Comparison of ENCODE assay signal across 15 cellular contexts in the genomic region with DNA sequence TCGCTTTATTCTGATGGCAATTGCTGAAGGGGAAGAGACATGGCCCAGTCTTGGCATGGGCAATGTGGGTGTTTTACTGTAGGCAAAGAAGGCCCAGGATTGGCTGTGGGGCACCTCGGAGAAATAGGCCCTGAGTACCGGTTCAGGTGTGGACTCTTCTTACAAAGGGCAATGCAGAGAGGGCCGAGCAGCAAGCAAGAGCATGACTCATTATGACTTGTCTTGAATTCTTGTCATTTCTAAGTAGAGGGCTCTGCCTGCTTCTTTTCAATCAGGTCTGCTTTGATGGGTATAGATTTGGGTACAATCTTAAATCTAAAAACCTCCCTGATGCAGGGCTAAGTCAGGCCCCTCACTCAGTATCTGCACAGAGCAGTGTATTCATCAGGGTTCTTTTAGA. TPM values are rescaled to one million over a fixed set of nuclear protein-coding genes. Genes with fewer than 3 reads are reported as not detected.
A peak's percentile ranks its signal among the peaks of the same experiment; 100 is the strongest.
DNase-seq lines count a peak whose midpoint lies in the region; ATAC-seq and TF ChIP-seq lines count a peak whose summit lies in the region.
"Had no signal": no experiment of that assay in that cellular context is flagged by ENCODE, and none has a peak within 500 bp of the region (broad histone marks: within the 10 kb centered on the region; RNA-seq: fewer than 3 reads in every experiment).

No MANE protein-coding gene starts in this region.

- ATAC-seq in GM19324 (IDR thresholded peaks at IDR 0.05; ENCODE audit: low FRiP score, unreplicated experiment) (no peak), GM21737 (IDR thresholded peaks at IDR 0.05; ENCODE audit: unreplicated experiment) (no peak)

- H3K4me1 ChIP-seq in right atrium auricular region: no peaks in the 10 kb centered on the region
- peaks cover 4 to 11% of the 10 kb centered on the region in 2 experiments; a peak in 2 of 4 replicates for H3K4me1 ChIP-seq in SK-N-SH (ENCODE audit: control insufficient read depth in 1 of 2, insufficient read depth in 2 of 2, low read depth in 1 of 2, low read length in 1 of 2)
- H3K4me1 ChIP-seq in vagina: no peaks in the 10 kb centered on the region
- H3K4me1 ChIP-seq: Caco-2, parathyroid adenoma had no signal

- H3F3A ChIP-seq in SK-N-SH (replicated peaks; ENCODE audit: insufficient read depth): peaks cover 7% of the 10 kb centered on the region

- H3K4me3 ChIP-seq in right atrium auricular region (no peak overlapping the region), SK-N-SH (ENCODE audit: low read depth in 2 of 2, low read length in 1 of 2) (no peak overlapping the region), vagina (no peak overlapping the region)

- TF ChIP-seq EP300 in SK-N-SH (IDR thresholded peaks at IDR 0.05; ENCODE audit: borderline replicate concordance in 1 of 2, low read depth in 1 of 2, low read length in 1 of 2): no peak

- no peaks in the 10 kb centered on the region for H3K79me2 ChIP-seq in SK-N-SH (ENCODE audit: insufficient read depth)
- H3K79me2 ChIP-seq: parathyroid adenoma had no signal

- DNase-seq in right atrium auricular region (ENCODE audit: low spot score): peak; percentile 36
- DNase-seq in cardiac septum (ENCODE audit: low spot score): no peak
- no peak for DNase-seq in SK-N-SH
- DNase-seq in fibroblast of peridontal ligament (ENCODE audit: extremely low read depth): peak; percentile 21
- peak; percentile 18 to 31 for DNase-seq in vagina (ENCODE audit: extremely low spot score in 2 of 2)
- no peak for DNase-seq in activated naive CD4-positive, alpha-beta T cell treated with Interleukin-2 at 50 U/mL for 16 hours
- DNase-seq: activated CD4-positive, CD25-positive, alpha-beta regulatory T cell; activated T-cell treated with anti-CD3 and anti-CD28 coated beads for 4 hours; amygdala; Caco-2; NCI-H1092 treated with DMSO at 0.1 percent for 48 hours; OCI-M1 had no signal

- POLR2A ChIA-PET in SK-N-SH (lab: Yijun Ruan, JAX): no interaction called here

- intact Hi-C loops in cardiac septum (cut with DNase I): no loop called here
- intact Hi-C loops in vagina (cut with DNase I): no loop called here

- 27% methylated on average over 4 of the region's 4 CpGs for WGBS in SK-N-SH (ENCODE audit: low lambda C conversion rate)

- H3K27me3 ChIP-seq in right atrium auricular region (no peaks in the 10 kb centered on the region), SK-N-SH (ENCODE audit: insufficient read depth) (no peaks in the 10 kb centered on the region), vagina (no peaks in the 10 kb centered on the region)

- no peaks in the 10 kb centered on the region for H3K9me3 ChIP-seq in right atrium auricular region
- no peaks in the 10 kb centered on the region for H3K9me3 ChIP-seq in SK-N-SH
- H3K9me3 ChIP-seq in vagina: no peaks in the 10 kb centered on the region
- H3K9me3 ChIP-seq: Caco-2 had no signal

- no peaks in the 10 kb centered on the region for H3K9me2 ChIP-seq in SK-N-SH

- no peak for TF ChIP-seq POLR2A in vagina (IDR thresholded peaks at IDR 0.05)

- H3K27ac ChIP-seq in right atrium auricular region (no peak overlapping the region), SK-N-SH (ENCODE audit: low read depth in 2 of 2, low read length in 1 of 2) (no peak overlapping the region), vagina (no peak overlapping the region)
- H3K27ac ChIP-seq: parathyroid adenoma had no signal

- H4K20me1 ChIP-seq in SK-N-SH (ENCODE audit: insufficient read depth): no peaks in the 10 kb centered on the region

- H3K36me3 ChIP-seq in right atrium auricular region: no peaks in the 10 kb centered on the region
- H3K36me3 ChIP-seq in SK-N-SH (replicated peaks in 1 of 2; ENCODE audit: control insufficient read depth in 1 of 2, insufficient read depth in 2 of 2, low read length in 1 of 2): no peaks in the 10 kb centered on the region
- no peaks in the 10 kb centered on the region for H3K36me3 ChIP-seq in vagina

- TF ChIP-seq RAD21 in SK-N-SH (IDR thresholded peaks at IDR 0.05; ENCODE audit: low read length): no peak

- H3K9ac ChIP-seq in SK-N-SH: no peak overlapping the region
- H3K9ac ChIP-seq: parathyroid adenoma had no signal

- CTCF ChIA-PET in SK-N-SH (lab: Yijun Ruan, JAX): no interaction called here

- 0 out of 2 replicates have a peak overlapping the region, but pooled peaks have one; percentile 31 for H2AFZ ChIP-seq in SK-N-SH (ENCODE audit: low read depth)
- H2AFZ ChIP-seq: parathyroid adenoma had no signal

- peak overlapping the region; percentile 28; the same call in 1 of the 2 replicates for H3K4me2 ChIP-seq in SK-N-SH

- TF ChIP-seq CTCF in right atrium auricular region (IDR thresholded peaks at IDR 0.05): no peak
- TF ChIP-seq CTCF in SK-N-SH (IDR thresholded peaks at IDR 0.05): no peak
- no peak for TF ChIP-seq CTCF in vagina (IDR thresholded peaks at IDR 0.05)

TF ChIP-seq in SK-N-SH, 30 proteins besides CTCF, POLR2A, EP300 and RAD21:
- TF ChIP-seq JUND (IDR thresholded peaks at IDR 0.05) (peak; percentile 61), TCF12 (IDR thresholded peaks at IDR 0.05) (peak; percentile 87), TEAD4 (IDR thresholded peaks at IDR 0.05; ENCODE audit: borderline replicate concordance, insufficient read depth) (peak; percentile 45; the same call in 1 of the 2 replicates), FOSL2 (IDR thresholded peaks at IDR 0.05; ENCODE audit: borderline replicate concordance, low read depth) (peak; percentile 92)
- TF ChIP-seq, protein P1, sequence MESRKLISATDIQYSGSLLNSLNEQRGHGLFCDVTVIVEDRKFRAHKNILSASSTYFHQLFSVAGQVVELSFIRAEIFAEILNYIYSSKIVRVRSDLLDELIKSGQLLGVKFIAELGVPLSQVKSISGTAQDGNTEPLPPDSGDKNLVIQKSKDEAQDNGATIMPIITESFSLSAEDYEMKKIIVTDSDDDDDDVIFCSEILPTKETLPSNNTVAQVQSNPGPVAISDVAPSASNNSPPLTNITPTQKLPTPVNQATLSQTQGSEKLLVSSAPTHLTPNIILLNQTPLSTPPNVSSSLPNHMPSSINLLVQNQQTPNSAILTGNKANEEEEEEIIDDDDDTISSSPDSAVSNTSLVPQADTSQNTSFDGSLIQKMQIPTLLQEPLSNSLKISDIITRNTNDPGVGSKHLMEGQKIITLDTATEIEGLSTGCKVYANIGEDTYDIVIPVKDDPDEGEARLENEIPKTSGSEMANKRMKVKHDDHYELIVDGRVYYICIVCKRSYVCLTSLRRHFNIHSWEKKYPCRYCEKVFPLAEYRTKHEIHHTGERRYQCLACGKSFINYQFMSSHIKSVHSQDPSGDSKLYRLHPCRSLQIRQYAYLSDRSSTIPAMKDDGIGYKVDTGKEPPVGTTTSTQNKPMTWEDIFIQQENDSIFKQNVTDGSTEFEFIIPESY (IDR thresholded peaks at IDR 0.05; ENCODE audit: borderline replicate concordance, low read depth): no peak
- TF ChIP-seq, protein P2, sequence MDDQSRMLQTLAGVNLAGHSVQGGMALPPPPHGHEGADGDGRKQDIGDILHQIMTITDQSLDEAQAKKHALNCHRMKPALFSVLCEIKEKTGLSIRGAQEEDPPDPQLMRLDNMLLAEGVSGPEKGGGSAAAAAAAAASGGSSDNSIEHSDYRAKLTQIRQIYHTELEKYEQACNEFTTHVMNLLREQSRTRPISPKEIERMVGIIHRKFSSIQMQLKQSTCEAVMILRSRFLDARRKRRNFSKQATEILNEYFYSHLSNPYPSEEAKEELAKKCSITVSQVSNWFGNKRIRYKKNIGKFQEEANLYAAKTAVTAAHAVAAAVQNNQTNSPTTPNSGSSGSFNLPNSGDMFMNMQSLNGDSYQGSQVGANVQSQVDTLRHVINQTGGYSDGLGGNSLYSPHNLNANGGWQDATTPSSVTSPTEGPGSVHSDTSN (IDR thresholded peaks at IDR 0.05): peak; percentile 78

RNA-seq across cellular contexts. Expression of gene BUB1B, which starts 14.8 kb away (rescaled TPM):
- 1 to 10 TPM in 1 of 2 donors, under 1 TPM in 1; 0.39 to 2.1 TPM for total RNA-seq in right atrium auricular region
- 0.43 TPM for total RNA-seq in cardiac septum
- polyA plus RNA-seq in SK-N-SH (2012; rRNA removed): 12.6 and 13.8 TPM in 2 replicates
- 10.8 and 12.4 TPM in 2 replicates for polyA plus RNA-seq in SK-N-SH (2012; cell fraction: cytosol; rRNA removed)
- polyA plus RNA-seq in SK-N-SH (2012; cell fraction: nucleus; rRNA removed): 17.3 and 38.5 TPM in 2 replicates
- total RNA-seq in vagina: 5.6 TPM

RNA-seq across cellular contexts. Expression of gene BMF, which starts 37.4 kb away (rescaled TPM):
- 1 to 10 TPM; 1.3 to 3.0 TPM for total RNA-seq in right atrium auricular region
- 1.1 TPM for total RNA-seq in cardiac septum
- 0.72 and 1.0 TPM in 2 replicates for polyA plus RNA-seq in SK-N-SH (2012; rRNA removed)
- polyA plus RNA-seq in SK-N-SH (2012; cell fraction: cytosol; rRNA removed): 0.58 and 0.64 TPM in 2 replicates
- polyA plus RNA-seq in SK-N-SH (2012; cell fraction: nucleus; rRNA removed): 2.2 and 2.5 TPM in 2 replicates
- 2.9 TPM for total RNA-seq in vagina

Comparison
In these comparisons a context has a peak if more than half of its experiments do, and no peak if none do; other contexts are left out.
1. DNase-seq: peak in right atrium auricular region (single experiment), fibroblast of peridontal ligament (single experiment) and vagina (2 of 2); none in cardiac septum (single experiment), SK-N-SH (single experiment) and activated naive CD4-positive, alpha-beta T cell treated with Interleukin-2 at 50 U/mL for 16 hours (single experiment).